Comparison of ENCODE assay signal across 1 cellular context in genomic region chr5:33937017-33937699, GRCh38.
TF ChIP-seq lines count a peak whose summit lies in the region.

No MANE protein-coding gene starts in this region.

TF ChIP-seq in SK-N-SH, 30 proteins besides CTCF, POLR2A, EP300 and RAD21 (continued from another document):
- TF ChIP-seq, protein P1, sequence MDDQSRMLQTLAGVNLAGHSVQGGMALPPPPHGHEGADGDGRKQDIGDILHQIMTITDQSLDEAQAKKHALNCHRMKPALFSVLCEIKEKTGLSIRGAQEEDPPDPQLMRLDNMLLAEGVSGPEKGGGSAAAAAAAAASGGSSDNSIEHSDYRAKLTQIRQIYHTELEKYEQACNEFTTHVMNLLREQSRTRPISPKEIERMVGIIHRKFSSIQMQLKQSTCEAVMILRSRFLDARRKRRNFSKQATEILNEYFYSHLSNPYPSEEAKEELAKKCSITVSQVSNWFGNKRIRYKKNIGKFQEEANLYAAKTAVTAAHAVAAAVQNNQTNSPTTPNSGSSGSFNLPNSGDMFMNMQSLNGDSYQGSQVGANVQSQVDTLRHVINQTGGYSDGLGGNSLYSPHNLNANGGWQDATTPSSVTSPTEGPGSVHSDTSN (IDR thresholded peaks at IDR 0.05), result no peak
- TF ChIP-seq RCOR1 (IDR thresholded peaks at IDR 0.05; ENCODE audit: low read length) (no peak), EZH2phosphoT487 (IDR thresholded peaks at IDR 0.05; ENCODE audit: borderline replicate concordance, low read depth) (no peak), ELF1 (IDR thresholded peaks at IDR 0.05) (no peak), MEF2A (IDR thresholded peaks at IDR 0.05; ENCODE audit: borderline replicate concordance, low read depth) (no peak), FOSL2 (IDR thresholded peaks at IDR 0.05; ENCODE audit: borderline replicate concordance, low read depth) (no peak), RFX5 (IDR thresholded peaks at IDR 0.05; ENCODE audit: low read length) (no peak), TCF12 (IDR thresholded peaks at IDR 0.05) (no peak), MAX (IDR thresholded peaks at IDR 0.05; ENCODE audit: low read depth) (no peak), NFIC (IDR thresholded peaks at IDR 0.05; ENCODE audit: borderline replicate concordance) (no peak), GATA2 (CRISPR knock-in tag; IDR thresholded peaks at IDR 0.05) (no peak), FOXM1 (IDR thresholded peaks at IDR 0.05; ENCODE audit: low read depth) (no peak), POLR2AphosphoS5 (IDR thresholded peaks at IDR 0.05; ENCODE audit: low read depth, low read length) (no peak), USF1 (IDR thresholded peaks at IDR 0.05; ENCODE audit: borderline replicate concordance, low read depth) (no peak)
- TF ChIP-seq, protein P2, sequence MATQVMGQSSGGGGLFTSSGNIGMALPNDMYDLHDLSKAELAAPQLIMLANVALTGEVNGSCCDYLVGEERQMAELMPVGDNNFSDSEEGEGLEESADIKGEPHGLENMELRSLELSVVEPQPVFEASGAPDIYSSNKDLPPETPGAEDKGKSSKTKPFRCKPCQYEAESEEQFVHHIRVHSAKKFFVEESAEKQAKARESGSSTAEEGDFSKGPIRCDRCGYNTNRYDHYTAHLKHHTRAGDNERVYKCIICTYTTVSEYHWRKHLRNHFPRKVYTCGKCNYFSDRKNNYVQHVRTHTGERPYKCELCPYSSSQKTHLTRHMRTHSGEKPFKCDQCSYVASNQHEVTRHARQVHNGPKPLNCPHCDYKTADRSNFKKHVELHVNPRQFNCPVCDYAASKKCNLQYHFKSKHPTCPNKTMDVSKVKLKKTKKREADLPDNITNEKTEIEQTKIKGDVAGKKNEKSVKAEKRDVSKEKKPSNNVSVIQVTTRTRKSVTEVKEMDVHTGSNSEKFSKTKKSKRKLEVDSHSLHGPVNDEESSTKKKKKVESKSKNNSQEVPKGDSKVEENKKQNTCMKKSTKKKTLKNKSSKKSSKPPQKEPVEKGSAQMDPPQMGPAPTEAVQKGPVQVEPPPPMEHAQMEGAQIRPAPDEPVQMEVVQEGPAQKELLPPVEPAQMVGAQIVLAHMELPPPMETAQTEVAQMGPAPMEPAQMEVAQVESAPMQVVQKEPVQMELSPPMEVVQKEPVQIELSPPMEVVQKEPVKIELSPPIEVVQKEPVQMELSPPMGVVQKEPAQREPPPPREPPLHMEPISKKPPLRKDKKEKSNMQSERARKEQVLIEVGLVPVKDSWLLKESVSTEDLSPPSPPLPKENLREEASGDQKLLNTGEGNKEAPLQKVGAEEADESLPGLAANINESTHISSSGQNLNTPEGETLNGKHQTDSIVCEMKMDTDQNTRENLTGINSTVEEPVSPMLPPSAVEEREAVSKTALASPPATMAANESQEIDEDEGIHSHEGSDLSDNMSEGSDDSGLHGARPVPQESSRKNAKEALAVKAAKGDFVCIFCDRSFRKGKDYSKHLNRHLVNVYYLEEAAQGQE (IDR thresholded peaks at IDR 0.05; ENCODE audit: low read depth, low read length), result no peak
